In genomic region chr9:79902937-79903600, GRCh38 we compare ENCODE assay signal across 13 cellular contexts.
"Had no signal": no experiment of that assay in that cellular context is flagged by ENCODE, and none has a peak within 500 bp of the region (broad histone marks: within the 10 kb centered on the region; RNA-seq: fewer than 3 reads in every experiment).

No MANE protein-coding gene starts in this region.

- H3K27ac ChIP-seq: coronary artery, left lung, psoas muscle, sigmoid colon, upper lobe of right lung had no signal

- H3K9me3 ChIP-seq: psoas muscle, sigmoid colon, upper lobe of right lung had no signal

- ATAC-seq: activated CD4-positive, alpha-beta T cell treated with anti-CD3 and anti-CD28 coated beads for 36 hours; left lung; psoas muscle; upper lobe of right lung; WTC11 had no signal

- H3K4me3 ChIP-seq: coronary artery, left lung, psoas muscle, sigmoid colon, upper lobe of right lung had no signal

- H3K27me3 ChIP-seq: left lung, sigmoid colon, upper lobe of right lung had no signal

- H3K4me1 ChIP-seq: left lung, psoas muscle, sigmoid colon, upper lobe of right lung had no signal

- H3K36me3 ChIP-seq: left lung, sigmoid colon, upper lobe of right lung had no signal

- DNase-seq: activated CD4-positive, alpha-beta T cell treated with anti-CD3 and anti-CD28 coated beads for 36 hours; activated CD4-positive, alpha-beta T cell treated with anti-CD3 and anti-CD28 coated beads, Interleukin-2, amount 50 U/mL, for 48 hours; activated T-cell treated with anti-CD3 and anti-CD28 coated beads for 4 hours; left lung; nephron progenitor cell; psoas muscle; sigmoid colon; stimulated activated CD4-positive, alpha-beta T cell treated with anti-CD3 and anti-CD28 coated beads, Interleukin-1b, Interleukin-23, amount 100 ng/mL, for 48 hours; stimulated activated CD8-positive, alpha-beta memory T cell treated with anti-CD3 and anti-CD28 coated beads, Interleukin-4, amount 100 ng/mL, for 48 hours; stimulated activated naive CD4-positive, alpha-beta T cell; upper lobe of right lung had no signal
